8 cellular contexts compared by ENCODE assay signal in genomic region chr20:57620274-57620990, GRCh38. TPM values are rescaled to one million over a fixed set of nuclear protein-coding genes. Genes with fewer than 3 reads are reported as not detected.
DNase-seq lines count a peak whose midpoint lies in the region; ATAC-seq and TF ChIP-seq lines count a peak whose summit lies in the region.

TSS of gene ZBP1 (minus strand) at chr20:57620426. CDS start at chr20:57620295, 131 bp downstream.

- H3K4me3 Mint-ChIP-seq in glutamatergic neuron (ENCODE audit: unreplicated experiment), result no peak within 1 kb of the TSS

- no peaks in the 10 kb centered on the region for H3K36me3 ChIP-seq in left ventricle myocardium inferior

- no peaks in the 10 kb centered on the region for H3K36me3 Mint-ChIP-seq in glutamatergic neuron (ENCODE audit: unreplicated experiment)

- ATAC-seq in left cardiac atrium, result no peak
- peak; percentile 63 for ATAC-seq in HG03025 (IDR thresholded peaks at IDR 0.05; ENCODE audit: low FRiP score, unreplicated experiment)
- ATAC-seq in left colon, result peak; percentile 61

- H3K4me1 ChIP-seq in left ventricle myocardium inferior, result peaks cover 10% of the 10 kb centered on the region

- peak within 1 kb of the TSS; percentile 9 for H3K4me3 ChIP-seq in left ventricle myocardium inferior

- H3K27me3 Mint-ChIP-seq in glutamatergic neuron (ENCODE audit: unreplicated experiment), result peaks cover 7% of the 10 kb centered on the region

- H3K27me3 ChIP-seq in left ventricle myocardium inferior (ENCODE audit: low read depth), result peaks cover 64% of the 10 kb centered on the region

- no peaks in the 10 kb centered on the region for H3K4me1 Mint-ChIP-seq in glutamatergic neuron (ENCODE audit: low read depth, unreplicated experiment)

- TF ChIP-seq CTCF in left ventricle myocardium inferior (IDR thresholded peaks at IDR 0.05; ENCODE audit: borderline replicate concordance) (no peak), glutamatergic neuron (IDR thresholded peaks at IDR 0.05; ENCODE audit: partially characterized antibody, unreplicated experiment) (no peak)

- intact Hi-C loops in left ventricle myocardium inferior (cut with micrococcal nuclease) (no loop called here), left cardiac atrium (cut with DNase I) (loop anchor here in 1 of 2 donors (10.0 kb wide), 1 partner anchor 554 kb away; no protein-coding TSS in a partner anchor), left colon (cut with DNase I, micrococcal nuclease) (no loop called here)

- TF ChIP-seq POLR2A in erythroblast (IDR thresholded peaks at IDR 0.05; ENCODE audit: low read length), result no peak

- H3K27ac ChIP-seq in left ventricle myocardium inferior (replicated peaks), result peak within 1 kb of the TSS; percentile 30

- peaks cover 14% of the 10 kb centered on the region for H3K9me3 ChIP-seq in left ventricle myocardium inferior (replicated peaks)

- no peak for DNase-seq in left ventricle myocardium inferior
- no peak for DNase-seq in left cardiac atrium
- DNase-seq in T-helper 2 cell, result peak in 3 of 5 experiments; percentile 31 to 84 (median 65)
- peak; percentile 75 to 84 for DNase-seq in left colon
- DNase-seq in glutamatergic neuron, result no peak
- no peak for DNase-seq in erythroblast (lab: John Stamatoyannopoulos, UW)
- no peak for DNase-seq in LoVo (ENCODE audit: low spot score)

- no peak within 1 kb of the TSS for H3K27ac Mint-ChIP-seq in glutamatergic neuron (ENCODE audit: unreplicated experiment)

- no peaks in the 10 kb centered on the region for H3K9me3 Mint-ChIP-seq in glutamatergic neuron (ENCODE audit: unreplicated experiment)

RNA-seq across cellular contexts. Expression of gene ZBP1, which starts in this region (rescaled TPM):
- total RNA-seq in left ventricle myocardium inferior, result not detected
- total RNA-seq in left cardiac atrium, result under 1 TPM in 1 of 2 donors, not detected in 1; 0.47 TPM
- total RNA-seq in left colon, result 1 to 10 TPM; 4.0 to 6.8 TPM
- total RNA-seq in glutamatergic neuron (ENCODE audit: unreplicated experiment), result not detected

Comparison
In these comparisons a context has a peak if more than half of its experiments do, and no peak if none do; other contexts are left out.
1. DNase-seq: peak in T-helper 2 cell (3 of 5) and left colon (2 of 2); none in left ventricle myocardium inferior (single experiment), left cardiac atrium (single experiment), glutamatergic neuron (single experiment), erythroblast (0 of 2) and LoVo (single experiment).
2. ATAC-seq: peak in HG03025 (single experiment) and left colon (single experiment); none in left cardiac atrium (0 of 2).